Comparison of ENCODE assay signal across 13 cellular contexts in genomic region chr6:112939543-112939942, GRCh38.
DNase-seq lines count a peak whose midpoint lies in the region; ATAC-seq and TF ChIP-seq lines count a peak whose summit lies in the region.
"Had no signal": no experiment of that assay in that cellular context is flagged by ENCODE, and none has a peak within 500 bp of the region (broad histone marks: within the 10 kb centered on the region; RNA-seq: fewer than 3 reads in every experiment).

No MANE protein-coding gene starts in this region.

- H3K4me1 ChIP-seq in neuronal stem cell (ENCODE audit: control insufficient read depth in 2 of 2, insufficient read depth in 1 of 2, low read depth in 1 of 2, low read length in 2 of 2), result no peaks in the 10 kb centered on the region

- no peak for ATAC-seq in SK-N-SH treated with all-trans-retinoic acid at 6 μM for 48 hours
- no peak for ATAC-seq in GM21360 (IDR thresholded peaks at IDR 0.05; ENCODE audit: unreplicated experiment)
- ATAC-seq: WTC11 had no signal

- no peak overlapping the region for H3K18ac ChIP-seq in neuronal stem cell (ENCODE audit: low read length)

- H2BK15ac ChIP-seq in neuronal stem cell (ENCODE audit: low read length), result no peak overlapping the region

- H2BK12ac ChIP-seq in neuronal stem cell (ENCODE audit: low read length), result no peak overlapping the region

- no peak overlapping the region for H3K14ac ChIP-seq in neuronal stem cell (ENCODE audit: low read length)

- H3K9me3 ChIP-seq in neuronal stem cell (replicated peaks in 1 of 2; ENCODE audit: control insufficient read depth in 2 of 2, insufficient read depth in 1 of 2, low read depth in 1 of 2, low read length in 2 of 2), result no peaks in the 10 kb centered on the region

- DNase-seq in LHCN-M2 (ENCODE audit: low read depth) (peak; percentile 43), NCI-H2029 (lab: John Stamatoyannopoulos, UW) (peak; percentile 9), myocyte (ENCODE audit: low read depth) (peak; percentile 58), LoVo (ENCODE audit: low spot score) (no peak), neuronal stem cell (ENCODE audit: low spot score) (no peak)
- DNase-seq: CD4-positive, alpha-beta T cell; cerebellar nuclear complex; erythroblast; KBM-7; stimulated activated CD4-positive, alpha-beta T cell treated with anti-CD3 and anti-CD28 coated beads, Interleukin-12 subunit alpha, Interleukin-12 subunit beta, amount 100 ng/mL, for 4 hours had no signal

- H4K91ac ChIP-seq in neuronal stem cell (ENCODE audit: low read depth, low read length, poor library complexity), result no peak overlapping the region

- no peak overlapping the region for H3K4me3 ChIP-seq in neuronal stem cell (ENCODE audit: low read length in 2 of 2)

- H3K27ac ChIP-seq in neuronal stem cell (replicated peaks; ENCODE audit: low read length), result no peak overlapping the region

- no peak overlapping the region for H2BK5ac ChIP-seq in neuronal stem cell (ENCODE audit: low read length)

- no peaks in the 10 kb centered on the region for H3K36me3 ChIP-seq in neuronal stem cell (replicated peaks in 1 of 2; ENCODE audit: control insufficient read depth in 2 of 2, insufficient read depth in 2 of 2, low read length in 2 of 2)

- no peak overlapping the region for H3K4ac ChIP-seq in neuronal stem cell (ENCODE audit: low read length)

- H3K27me3 ChIP-seq in neuronal stem cell (ENCODE audit: control insufficient read depth in 3 of 3, insufficient read depth in 3 of 3, low read depth in 1 of 3, low read length in 3 of 3), result no peaks in the 10 kb centered on the region

- H3K4me2 ChIP-seq in neuronal stem cell (ENCODE audit: insufficient read depth, low read length, poor library complexity, severe bottlenecking), result no peak overlapping the region

- no peak overlapping the region for H3K9ac ChIP-seq in neuronal stem cell (ENCODE audit: low read depth, low read length, poor library complexity)

- H2AK5ac ChIP-seq in neuronal stem cell (ENCODE audit: low read depth, low read length), result no peak overlapping the region

- no CpG with 5 or more reads among the region's 1 CpG for WGBS in neuronal stem cell (ENCODE audit: extremely low coverage in 2 of 2, insufficient read length in 2 of 2, insufficient replicate concordance in 1 of 2), 2 donors

- H3K79me1 ChIP-seq in neuronal stem cell (ENCODE audit: low read depth, low read length), result no peaks in the 10 kb centered on the region

- no peak overlapping the region for H2BK120ac ChIP-seq in neuronal stem cell (ENCODE audit: low read depth, low read length)

- H3K23ac ChIP-seq in neuronal stem cell (ENCODE audit: low read depth, low read length, poor library complexity), result no peak overlapping the region

- H2AFZ ChIP-seq in neuronal stem cell (ENCODE audit: low read length), result no peak overlapping the region

- no peak overlapping the region for H4K8ac ChIP-seq in neuronal stem cell (ENCODE audit: low read depth, low read length)

TF ChIP-seq in SK-N-SH treated with all-trans-retinoic acid at 6 μM for 48 hours, 23 proteins besides CTCF, POLR2A, EP300 and RAD21:
- TF ChIP-seq SNAI2 (CRISPR knock-in tag; IDR thresholded peaks at IDR 0.05) (no peak), CSDC2 (CRISPR knock-in tag; IDR thresholded peaks at IDR 0.05) (no peak), ZNF70 (CRISPR knock-in tag; IDR thresholded peaks at IDR 0.05) (no peak), ZNF8 (CRISPR knock-in tag; IDR thresholded peaks at IDR 0.05) (no peak), ISL1 (CRISPR knock-in tag; IDR thresholded peaks at IDR 0.05) (0 out of 2 replicates have a peak, but pooled peaks have one; percentile 38), TCF4 (CRISPR knock-in tag; IDR thresholded peaks at IDR 0.05; ENCODE audit: borderline replicate concordance) (0 out of 2 replicates have a peak, but pooled peaks have one; percentile 25)

Comparison
In these comparisons a context has a peak if more than half of its experiments do, and no peak if none do; other contexts are left out.
1. DNase-seq: peak in LHCN-M2 (single experiment), NCI-H2029 (single experiment) and myocyte (single experiment); none in LoVo (single experiment) and neuronal stem cell (single experiment).